12 cellular contexts compared by ENCODE assay signal in genomic region chr15:101495334-101496197, GRCh38.
"Had no signal": no experiment of that assay in that cellular context is flagged by ENCODE, and none has a peak within 500 bp of the region (broad histone marks: within the 10 kb centered on the region; RNA-seq: fewer than 3 reads in every experiment).

No MANE protein-coding gene starts in this region.

- DNase-seq: activated CD4-positive, alpha-beta T cell treated with anti-CD3 and anti-CD28 coated beads for 48 hours; activated naive CD4-positive, alpha-beta T cell treated with Interleukin-2 at 50 U/mL for 16 hours; aorta; effector CD8-positive, alpha-beta T cell; foreskin keratinocyte; heart left ventricle; left cardiac atrium; lower lobe of right lung; stimulated activated naive CD8-positive, alpha-beta T cell treated with anti-CD3 and anti-CD28 coated beads, Interleukin-15, Interleukin-2, amounts not matched to agents 100 U/mL and 50 U/mL, for 24 hours; T-helper 2 cell; trophoblast cell had no signal

- H3K27ac Mint-ChIP-seq: mesothelial cell of epicardium had no signal

- H3K4me3 Mint-ChIP-seq: mesothelial cell of epicardium had no signal

- ATAC-seq: foreskin keratinocyte; heart left ventricle; left cardiac atrium; stimulated activated naive CD8-positive, alpha-beta T cell treated with anti-CD3 and anti-CD28 coated beads, Interleukin-15, Interleukin-2, amounts not matched to agents 100 U/mL and 50 U/mL, for 24 hours had no signal

- H3K9me3 Mint-ChIP-seq: mesothelial cell of epicardium had no signal

- H3K36me3 Mint-ChIP-seq: mesothelial cell of epicardium had no signal
